ENCODE assay signal across 12 cellular contexts in the genomic region with DNA sequence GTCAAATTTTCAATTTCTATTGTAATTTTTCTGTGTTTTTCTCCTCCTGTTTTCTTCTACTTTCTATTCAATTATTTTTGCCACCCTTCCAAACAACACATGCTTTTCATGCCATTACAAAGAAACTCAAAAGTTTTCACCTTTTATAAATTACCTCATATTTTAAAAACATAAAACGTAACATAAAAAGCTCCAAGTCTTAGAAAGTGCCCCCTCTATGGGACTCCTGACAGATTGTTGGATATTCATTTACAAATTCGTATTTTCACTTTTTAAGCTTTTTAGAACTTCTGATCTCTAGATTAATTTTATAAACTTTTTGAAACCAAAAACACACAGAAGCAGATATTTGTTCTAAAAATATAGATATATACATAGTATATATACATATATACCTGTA. TPM values are rescaled to one million over a fixed set of nuclear protein-coding genes. Genes with fewer than 3 reads are reported as not detected.
DNase-seq lines count a peak whose midpoint lies in the region; ATAC-seq and TF ChIP-seq lines count a peak whose summit lies in the region.
"Had no signal": no experiment of that assay in that cellular context is flagged by ENCODE, and none has a peak within 500 bp of the region (broad histone marks: within the 10 kb centered on the region; RNA-seq: fewer than 3 reads in every experiment).

No MANE protein-coding gene starts in this region.

- BruUV-seq in PC-9 (replicated peaks; lab: Mats Ljungman, UMichigan), result no TSS peak

- H3K9me3 ChIP-seq in PC-9 (ENCODE audit: insufficient read depth, low read depth) (no peaks in the 10 kb centered on the region), esophagus squamous epithelium (no peaks in the 10 kb centered on the region), ovary (no peaks in the 10 kb centered on the region)

- CTCF ChIA-PET in PC-9 (lab: Charles Lee), result no interaction called here

- intact Hi-C loops in PC-9 (cut with micrococcal nuclease; ENCODE audit: unreplicated experiment) (no loop called here), esophagus squamous epithelium (cut with DNase I) (no loop called here), ovary (cut with DNase I) (no loop called here), head of caudate nucleus (cut with DNase I) (no loop called here)

- no peak overlapping the region for H3K4me2 ChIP-seq in PC-9

- no peaks in the 10 kb centered on the region for H4K20me1 ChIP-seq in PC-9 (ENCODE audit: insufficient read depth)

- 7 to 21% methylated on average over 2 of the region's 2 CpGs for WGBS in esophagus squamous epithelium, 2 donors
- 4 to 5% (median 4%) methylated on average over 2 of the region's 2 CpGs for WGBS in ovary, 3 donors

- DNase-seq in AG09319 (ENCODE audit: extremely low read depth, low read depth), result no peak
- no peak for DNase-seq in PC-9
- no peak for DNase-seq in esophagus squamous epithelium (lab: John Stamatoyannopoulos, UW)
- no peak for DNase-seq in ovary
- no peak for DNase-seq in head of caudate nucleus
- DNase-seq in NCI-H748 (lab: John Stamatoyannopoulos, UW; ENCODE audit: unreplicated experiment), result no peak
- no peak for DNase-seq in NK-92 treated with Interleukin-12 subunit alpha and Interleukin-12 subunit beta, amount 100 ng/mL, for 24 hours (lab: John Stamatoyannopoulos, UW)
- DNase-seq: activated CD4-positive, alpha-beta T cell treated with anti-CD3 and anti-CD28 coated beads for 48 hours; amygdala; DMS53; stimulated activated CD4-positive, alpha-beta T cell treated with anti-CD3 and anti-CD28 coated beads, Interleukin-1b, Interleukin-23, amount 100 ng/mL, for 48 hours had no signal

- H3K79me2 ChIP-seq in PC-9 (ENCODE audit: low read depth), result no peaks in the 10 kb centered on the region

- no peak overlapping the region for H3K27ac ChIP-seq in PC-9
- H3K27ac ChIP-seq in esophagus squamous epithelium, result peak overlapping the region in 2 of 4 donors; percentile 78 to 81
- no peak overlapping the region for H3K27ac ChIP-seq in ovary

- H3K4me1 ChIP-seq in PC-9 (replicated peaks; ENCODE audit: insufficient read depth), result no peaks in the 10 kb centered on the region
- H3K4me1 ChIP-seq in esophagus squamous epithelium, result peaks cover 0 to 19% (median 0%) of the 10 kb centered on the region in 3 donors
- H3K4me1 ChIP-seq in ovary (ENCODE audit: insufficient read depth), result peaks cover 1% of the 10 kb centered on the region

- H2AFZ ChIP-seq in PC-9, result no peak overlapping the region

- no peak for ATAC-seq in HG03097 (IDR thresholded peaks at IDR 0.05; ENCODE audit: low FRiP score, unreplicated experiment)

- no peaks in the 10 kb centered on the region for H3F3A ChIP-seq in PC-9 (ENCODE audit: insufficient read depth, low read depth)

- no peaks in the 10 kb centered on the region for H3K9me2 ChIP-seq in PC-9 (ENCODE audit: insufficient read depth)

- peak; percentile 40 for TF ChIP-seq CTCF in AG09319 (IDR thresholded peaks at IDR 0.05; ENCODE audit: low read depth, low read length)
- TF ChIP-seq CTCF in PC-9 (conservative IDR thresholded peaks at IDR 0.05), result 0 out of 2 replicates have a peak, but pooled peaks have one; percentile 10
- peak in 1 of 6 experiments; percentile 18 for TF ChIP-seq CTCF in esophagus squamous epithelium (IDR thresholded peaks at IDR 0.05)
- peak in 2 of 3 donors; percentile 17 to 22 for TF ChIP-seq CTCF in ovary (IDR thresholded peaks at IDR 0.05)

- TF ChIP-seq POLR2A in esophagus squamous epithelium (IDR thresholded peaks at IDR 0.05) (no peak), ovary (IDR thresholded peaks at IDR 0.05) (no peak)

- POLR2A ChIA-PET in PC-9 (lab: Charles Lee; ENCODE audit: unreplicated experiment), result no interaction called here

- TF ChIP-seq EP300 in ovary (IDR thresholded peaks at IDR 0.05), result no peak

- H3K4me3 ChIP-seq in PC-9 (no peak overlapping the region), esophagus squamous epithelium (peak overlapping the region in 3 of 4 donors; percentile 53 to 65 (median 54)), ovary (peak overlapping the region; percentile 56)

- H3K36me3 ChIP-seq in PC-9 (ENCODE audit: low read depth) (no peaks in the 10 kb centered on the region), esophagus squamous epithelium (no peaks in the 10 kb centered on the region), ovary (no peaks in the 10 kb centered on the region)

- H3K27me3 ChIP-seq in PC-9 (ENCODE audit: insufficient read depth, low read depth) (no peaks in the 10 kb centered on the region), esophagus squamous epithelium (no peaks in the 10 kb centered on the region), ovary (no peaks in the 10 kb centered on the region)

RNA-seq across cellular contexts. Expression of a gene that starts 1.6 kb away (rescaled TPM):
- total RNA-seq in PC-9 (2021), result 0.35 and 0.55 TPM in 2 replicates
- 10 to 100 TPM in 3 of 4 donors, 1 to 10 TPM in 1; 5.6 to 34.3 (median 13.4) TPM for total RNA-seq in esophagus squamous epithelium
- total RNA-seq in ovary, result 10 to 100 TPM; 25.2 to 41.1 (median 30.2) TPM
- polyA plus RNA-seq in ovary, result 10 to 100 TPM; 36.0 to 46.8 TPM
